Comparison of ENCODE assay signal across 29 cellular contexts in the genomic region with DNA sequence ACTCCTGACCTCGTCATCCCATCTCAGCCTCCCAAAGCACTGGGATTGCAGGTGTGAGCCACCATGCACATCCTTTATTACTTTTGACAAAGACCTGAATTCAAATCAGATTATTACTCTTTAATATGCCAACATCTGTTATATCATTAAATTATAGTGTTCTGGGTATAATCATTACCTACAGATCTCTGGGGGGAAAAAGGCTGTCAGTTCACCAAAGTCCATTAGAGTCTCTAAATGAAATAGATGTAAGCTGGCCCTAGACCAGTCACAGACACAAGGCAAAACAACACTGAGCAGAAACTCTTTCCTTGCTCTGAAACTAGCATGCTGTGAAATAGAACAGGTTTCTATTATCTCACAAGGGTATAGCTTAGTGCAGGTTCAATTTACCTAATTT.
"Had no signal": no experiment of that assay in that cellular context is flagged by ENCODE, and none has a peak within 500 bp of the region (broad histone marks: within the 10 kb centered on the region; RNA-seq: fewer than 3 reads in every experiment).

No MANE protein-coding gene starts in this region.

- DNase-seq: activated B cell treated with CpG ODN at 0.5 μM for 24 hours; activated CD4-positive, alpha-beta memory T cell treated with anti-CD3 and anti-CD28 coated beads for 36 hours; activated CD4-positive, alpha-beta T cell treated with anti-CD3 and anti-CD28 coated beads for 4 hours; activated CD4-positive, alpha-beta T cell treated with anti-CD3 and anti-CD28 coated beads, Interleukin-2, amount 10 ng/mL, durations not matched to agents 24 days and 14 days; activated CD4-positive, alpha-beta T cell treated with anti-CD3 and anti-CD28 coated beads, Interleukin-2, amount 50 U/mL, for 1 hour; activated CD4-positive, alpha-beta T cell treated with anti-CD3 and anti-CD28 coated beads, Interleukin-2, amount 50 U/mL, for 4 hours; activated CD4-positive, CD25-positive, alpha-beta regulatory T cell treated with anti-CD3 and anti-CD28 coated beads, Interleukin-2, amount 50 U/mL, for 72 hours; activated CD8-positive, alpha-beta memory T cell treated with anti-CD3 and anti-CD28 coated beads, Interleukin-2, amount 50 U/mL, for 4 hours; activated CD8-positive, alpha-beta T cell treated with anti-CD3 and anti-CD28 coated beads for 36 hours; activated effector memory CD4-positive, alpha-beta T cell treated with anti-CD3 and anti-CD28 coated beads, Interleukin-2, amount 50 U/mL, for 16 hours; activated gamma-delta T cell treated with Interleukin-2 at 50 U/mL for 16 hours; activated naive CD4-positive, alpha-beta T cell; activated naive CD4-positive, alpha-beta T cell treated with anti-CD3 and anti-CD28 coated beads for 36 hours; activated naive CD4-positive, alpha-beta T cell treated with anti-CD3 and anti-CD28 coated beads, Interleukin-2, amount 50 U/mL, for 16 hours; activated naive CD8-positive, alpha-beta T cell treated with anti-CD3 and anti-CD28 coated beads for 36 hours; activated T-cell treated with anti-CD3 and anti-CD28 coated beads for 4 hours; activated T-cell treated with anti-CD3 and anti-CD28 coated beads, Interleukin-2, amount 50 U/mL, for 1 hour; activated T-cell treated with anti-CD3 and anti-CD28 coated beads, Interleukin-2, amount 50 U/mL, for 4 hours; activated T-cell treated with anti-CD3 and anti-CD28 coated beads, Interleukin-2, amount 50 U/mL, for 72 hours; adrenal gland; amniotic stem cell; aorta; body of pancreas; brain microvascular endothelial cell; central memory CD4-positive, alpha-beta T cell; T-helper 2 cell; T-helper 9 cell had no signal

- ATAC-seq: activated CD8-positive, alpha-beta T cell treated with anti-CD3 and anti-CD28 coated beads for 36 hours; activated naive CD4-positive, alpha-beta T cell treated with anti-CD3 and anti-CD28 coated beads, Interleukin-2, amount 50 U/mL, for 72 hours; activated T-cell treated with anti-CD3 and anti-CD28 coated beads, Interleukin-2, amount 50 U/mL, for 4 hours; activated T-cell treated with anti-CD3 and anti-CD28 coated beads, Interleukin-2, amount 50 U/mL, for 72 hours; activated T-helper 17 cell treated with anti-CD3 and anti-CD28 coated beads, Interleukin-2, amount 50 U/mL, for 72 hours; body of pancreas had no signal
